17 cellular contexts compared by ENCODE assay signal in the genomic region with DNA sequence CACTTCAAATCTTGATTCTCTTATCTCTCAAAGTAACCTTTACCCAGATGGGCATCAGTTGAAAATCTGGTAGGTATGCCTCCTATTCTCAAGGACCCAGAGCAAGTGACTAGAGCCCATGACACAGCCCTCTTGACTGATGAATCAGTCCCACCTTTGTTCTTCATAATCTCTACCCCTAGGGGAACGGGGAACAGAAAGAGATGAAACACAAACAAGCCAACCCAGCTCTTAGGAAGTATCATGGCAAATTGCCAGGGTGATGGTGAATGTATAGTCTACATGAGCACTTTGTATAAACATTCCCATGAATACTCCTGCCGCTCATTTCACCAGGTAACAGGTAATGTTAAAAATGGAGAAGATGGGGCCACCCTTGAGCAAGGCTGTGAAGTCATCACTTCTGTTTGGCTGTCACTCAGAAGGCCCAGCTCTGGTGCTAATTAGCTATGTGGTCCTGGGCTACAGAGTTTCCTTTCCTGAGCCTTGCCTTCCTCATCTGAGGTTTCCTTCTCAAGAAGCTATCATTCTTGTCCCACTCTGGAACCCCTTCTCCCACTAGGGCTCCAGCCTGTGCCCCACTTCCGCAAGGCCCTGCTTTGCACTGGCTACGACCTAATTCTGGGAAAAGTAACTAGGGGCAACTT.
"Had no signal": no experiment of that assay in that cellular context is flagged by ENCODE, and none has a peak within 500 bp of the region (broad histone marks: within the 10 kb centered on the region; RNA-seq: fewer than 3 reads in every experiment).

No MANE protein-coding gene starts in this region.

- DNase-seq: activated B cell treated with CpG ODN at 0.5 μM for 24 hours; activated CD4-positive, alpha-beta T cell treated with anti-CD3 and anti-CD28 coated beads, Interleukin-2, amount 10 ng/mL, durations not matched to agents 24 days and 14 days; activated naive CD4-positive, alpha-beta T cell treated with anti-CD3 and anti-CD28 coated beads, Interleukin-2, amount 10 ng/mL, durations not matched to agents 7 days and 5 days; activated T-cell treated with anti-CD3 and anti-CD28 coated beads for 4 hours; caudate nucleus; colonic mucosa; effector CD8-positive, alpha-beta T cell; mammary epithelial cell; naive thymus-derived CD4-positive, alpha-beta T cell; right lobe of liver; stimulated activated CD4-positive, alpha-beta T cell treated with anti-CD3 and anti-CD28 coated beads, Interleukin-2, amount 100 ng/mL, for 24 hours; stimulated activated naive CD4-positive, alpha-beta T cell; substantia nigra; T-helper 17 cell; upper lobe of left lung had no signal

- H3K4me1 ChIP-seq: colonic mucosa, right lobe of liver had no signal

- ATAC-seq: activated T-helper 17 cell treated with anti-CD3 and anti-CD28 coated beads, Interleukin-2, amount 50 U/mL, for 72 hours; naive thymus-derived CD4-positive, alpha-beta T cell; right lobe of liver; T-helper 17 cell had no signal

- H3K9me3 ChIP-seq: colonic mucosa, neutrophil, right lobe of liver, upper lobe of left lung had no signal

- H3K27ac ChIP-seq: colonic mucosa, neutrophil, right lobe of liver, upper lobe of left lung had no signal

- H3K4me3 ChIP-seq: colonic mucosa, right lobe of liver, upper lobe of left lung had no signal

- H3K36me3 ChIP-seq: colonic mucosa, neutrophil, right lobe of liver, upper lobe of left lung had no signal

- H3K27me3 ChIP-seq: colonic mucosa, neutrophil, right lobe of liver, upper lobe of left lung had no signal
